In the genomic region with DNA sequence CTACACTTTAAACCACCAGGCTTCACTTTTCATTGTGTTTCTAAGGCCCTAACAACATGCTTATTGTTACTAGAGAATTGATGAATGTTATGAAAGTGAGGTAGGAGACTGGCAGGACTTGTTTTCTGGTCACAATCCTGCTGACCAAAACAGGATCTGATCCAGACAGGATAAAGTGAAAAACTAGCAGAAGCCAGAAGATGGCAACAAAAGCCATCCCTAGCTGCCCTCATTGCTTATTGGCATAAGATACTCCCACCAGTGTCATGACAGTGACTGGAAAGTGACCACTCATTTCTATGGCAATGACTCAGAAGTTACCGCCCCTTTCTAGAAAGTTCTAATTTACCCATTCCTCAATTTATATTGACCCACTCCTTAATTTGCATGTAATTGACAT, we compare ENCODE assay signal across 18 cellular contexts. TPM values are rescaled to one million over a fixed set of nuclear protein-coding genes. Genes with fewer than 3 reads are reported as not detected.
"Had no signal": no experiment of that assay in that cellular context is flagged by ENCODE, and none has a peak within 500 bp of the region (broad histone marks: within the 10 kb centered on the region; RNA-seq: fewer than 3 reads in every experiment).

No MANE protein-coding gene starts in this region.

- H3K36me3 ChIP-seq: thyroid gland had no signal

- H3K27ac Mint-ChIP-seq: activated naive CD8-positive, alpha-beta T cell; brain; immature natural killer cell; memory B cell; nephron progenitor cell; T-helper 1 cell treated with Interleukin-12 subunit alpha and Interleukin-12 subunit beta and Interleukin-4 antibody, amounts not matched to agents 30 μg/mL and 1 μg/mL, for 36 hours had no signal

- H3K27ac ChIP-seq: thyroid gland had no signal

- H3K9me3 Mint-ChIP-seq: brain; central memory CD8-positive, alpha-beta T cell; memory B cell; nephron progenitor cell; T-helper 1 cell treated with Interleukin-12 subunit alpha and Interleukin-12 subunit beta and Interleukin-4 antibody, amounts not matched to agents 30 μg/mL and 1 μg/mL, for 36 hours had no signal

- H3K9me3 ChIP-seq: thyroid gland had no signal

- H3K4me1 ChIP-seq: thyroid gland had no signal

- H3K4me3 ChIP-seq: thyroid gland had no signal

- H3K27me3 ChIP-seq: thyroid gland had no signal

- FAIRE-seq: urothelium cell line had no signal

- H3K36me3 Mint-ChIP-seq: activated naive CD8-positive, alpha-beta T cell; brain; immature natural killer cell; memory B cell had no signal

- H3K4me3 Mint-ChIP-seq: activated naive CD8-positive, alpha-beta T cell; brain; central memory CD8-positive, alpha-beta T cell; immature natural killer cell; memory B cell; nephron progenitor cell; T-helper 1 cell treated with Interleukin-12 subunit alpha and Interleukin-12 subunit beta and Interleukin-4 antibody, amounts not matched to agents 30 μg/mL and 1 μg/mL, for 36 hours had no signal

- ATAC-seq: left cardiac atrium had no signal

- DNase-seq: activated CD4-positive, alpha-beta T cell treated with anti-CD3 and anti-CD28 coated beads, Interleukin-2, amount 50 U/mL, for 1 hour; activated CD4-positive, CD25-positive, alpha-beta regulatory T cell; cortex of kidney; effector memory CD4-positive, alpha-beta T cell; immature natural killer cell; left cardiac atrium; nephron progenitor cell; stimulated activated CD4-positive, alpha-beta T cell treated with anti-CD3 and anti-CD28 coated beads, Interleukin-4, amount 100 ng/mL, for 1 hour; stimulated activated CD8-positive, alpha-beta memory T cell treated with anti-CD3 and anti-CD28 coated beads, Interleukin-4, amount 100 ng/mL, for 48 hours; thyroid gland had no signal

- H3K4me1 Mint-ChIP-seq: brain; central memory CD8-positive, alpha-beta T cell; immature natural killer cell; memory B cell had no signal

RNA-seq across cellular contexts. Expression of gene FGG, which starts 29.9 kb away (rescaled TPM):
- total RNA-seq: osteocyte, thyroid gland had no signal
- polyA plus RNA-seq: immature natural killer cell had no signal

RNA-seq across cellular contexts. Expression of gene FGA, which starts 51.8 kb away (rescaled TPM):
- total RNA-seq: epithelial cell of proximal tubule, osteocyte, thyroid gland had no signal
- polyA plus RNA-seq: immature natural killer cell had no signal
